Comparison of ENCODE assay signal across 18 cellular contexts in genomic region chr5:133327946-133328401, GRCh38.
A peak's percentile ranks its signal among the peaks of the same experiment; 100 is the strongest.
DNase-seq lines count a peak whose midpoint lies in the region; ATAC-seq, FAIRE-seq and TF ChIP-seq lines count a peak whose summit lies in the region.
"Had no signal": no experiment of that assay in that cellular context is flagged by ENCODE, and none has a peak within 500 bp of the region (broad histone marks: within the 10 kb centered on the region; RNA-seq: fewer than 3 reads in every experiment).

No MANE protein-coding gene starts in this region.

- peaks cover 11% of the 10 kb centered on the region for H3K4me1 Mint-ChIP-seq in glutamatergic neuron (ENCODE audit: low read depth, unreplicated experiment)

- POLR2A ChIA-PET in A549 (lab: Yijun Ruan, JAX): no interaction called here

- no peaks in the 10 kb centered on the region for H3K27me3 ChIP-seq in HUES64 (ENCODE audit: insufficient read depth, low read length)

- H3K9me3 ChIP-seq in A549 (no peaks in the 10 kb centered on the region), HUES64 (ENCODE audit: insufficient read depth, low read depth, low read length) (no peaks in the 10 kb centered on the region)

- H3K4me1 ChIP-seq in A549 (no peaks in the 10 kb centered on the region), HUES64 (ENCODE audit: insufficient read depth, low read length) (peaks cover 33% of the 10 kb centered on the region)

- H3K4me3 Mint-ChIP-seq in glutamatergic neuron (ENCODE audit: unreplicated experiment): no peak overlapping the region
- H3K4me3 Mint-ChIP-seq: CD4-positive, alpha-beta memory T cell had no signal

- no peak overlapping the region for H3K4me2 ChIP-seq in A549

- 70% methylated on average over 5 of the region's 5 CpGs for WGBS in A549 (ENCODE audit: missing lambda C conversion rate)
- 33% methylated on average over 5 of the region's 5 CpGs for WGBS in HUES64

- FAIRE-seq in A549 (lab: Jason Lieb, UNC): no peak

- ATAC-seq in A549: no peak
- peak; percentile 89 for ATAC-seq in left lobe of liver
- no peak for ATAC-seq in HG02678 (IDR thresholded peaks at IDR 0.05; ENCODE audit: unreplicated experiment)
- ATAC-seq in HG02840 (IDR thresholded peaks at IDR 0.05; ENCODE audit: low FRiP score, unreplicated experiment): no peak
- ATAC-seq: PC-3 had no signal

- no peaks in the 10 kb centered on the region for H3K27me3 Mint-ChIP-seq in glutamatergic neuron (ENCODE audit: unreplicated experiment)

- H3K27ac Mint-ChIP-seq in glutamatergic neuron (ENCODE audit: unreplicated experiment): no peak overlapping the region
- H3K27ac Mint-ChIP-seq: CD4-positive, alpha-beta memory T cell had no signal

- no peak overlapping the region for H3K27ac ChIP-seq in A549
- H3K27ac ChIP-seq in HUES64 (ENCODE audit: low read depth, low read length): peak overlapping the region; percentile 55; the same call in 1 of the 2 replicates
- H3K27ac ChIP-seq: GM23248, RWPE1 had no signal

- no peak overlapping the region for H3K9ac ChIP-seq in HUES64 (ENCODE audit: low read depth, low read length)
- H3K9ac ChIP-seq: GM23248 had no signal

- H3K36me3 Mint-ChIP-seq in glutamatergic neuron (ENCODE audit: unreplicated experiment): peaks cover 6% of the 10 kb centered on the region
- H3K36me3 Mint-ChIP-seq: CD4-positive, alpha-beta memory T cell had no signal

- no peak for TF ChIP-seq CTCF in A549 (IDR thresholded peaks at IDR 0.05)
- TF ChIP-seq CTCF in glutamatergic neuron (IDR thresholded peaks at IDR 0.05; ENCODE audit: partially characterized antibody, unreplicated experiment): no peak
- no peak for TF ChIP-seq CTCF in foreskin fibroblast (IDR thresholded peaks at IDR 0.05; ENCODE audit: low read depth, low read length)

- CTCF ChIA-PET in A549 (lab: Yijun Ruan, JAX): interaction anchor here (2.6 kb wide), 1 partner anchor 80 kb away, joined by 6 read pairs; no protein-coding TSS in a partner anchor

- DNase-seq in A549 (ENCODE audit: low read depth in 1 of 2, low spot score in 1 of 2) (no peak), cerebellum (ENCODE audit: low spot score) (peak; percentile 5), left lobe of liver (ENCODE audit: low spot score) (peak; percentile 83), glutamatergic neuron (no peak), foreskin fibroblast (no peak)
- DNase-seq: 8988T; CD4-positive, alpha-beta memory T cell; GM23248; NCI-H1417; NCI-H2029; NCI-H2171 treated with DMSO at 0.1 percent for 48 hours; NCI-H446 treated with DMSO at 0.1 percent for 48 hours; NCI-H748 treated with DMSO at 0.1 percent for 48 hours; PC-3 had no signal

- TF ChIP-seq RAD21 in A549 (conservative IDR thresholded peaks at IDR 0.05 in 1 of 2, IDR thresholded peaks at IDR 0.05 in 1 of 2): no peak

- H3K9me3 Mint-ChIP-seq in glutamatergic neuron (ENCODE audit: unreplicated experiment): no peaks in the 10 kb centered on the region
- H3K9me3 Mint-ChIP-seq: CD4-positive, alpha-beta memory T cell had no signal

- no peaks in the 10 kb centered on the region for H3K36me3 ChIP-seq in HUES64 (ENCODE audit: insufficient read depth, low read length)

- no peak for TF ChIP-seq EP300 in A549 (IDR thresholded peaks at IDR 0.05)

- TF ChIP-seq POLR2A in A549 (IDR thresholded peaks at IDR 0.05; ENCODE audit: low read length): no peak

- no peak overlapping the region for H3K4me3 ChIP-seq in A549
- H3K4me3 ChIP-seq in HUES64 (ENCODE audit: low read length): no peak overlapping the region
- no peak overlapping the region for H3K4me3 ChIP-seq in foreskin fibroblast (ENCODE audit: low read depth in 1 of 2, low read length in 2 of 2)
- H3K4me3 ChIP-seq: GM23248 had no signal

TF ChIP-seq in A549, 52 proteins besides CTCF, POLR2A, EP300 and RAD21:
- TF ChIP-seq ZSCAN20 (CRISPR knock-in tag; IDR thresholded peaks at IDR 0.05): no peak
- TF ChIP-seq NR3C1 (IDR thresholded peaks at IDR 0.05): no peak
- no peak for TF ChIP-seq PHF8 (IDR thresholded peaks at IDR 0.05; ENCODE audit: borderline replicate concordance, low read depth)
- peak; percentile 76 for TF ChIP-seq MAFK (IDR thresholded peaks at IDR 0.05; ENCODE audit: partially characterized antibody)
- no peak for TF ChIP-seq CHD4 (IDR thresholded peaks at IDR 0.05; ENCODE audit: borderline replicate concordance)
- no peak for TF ChIP-seq RNF2 (IDR thresholded peaks at IDR 0.05; ENCODE audit: borderline replicate concordance, low read depth)
- no peak for TF ChIP-seq E2F6 (IDR thresholded peaks at IDR 0.05; ENCODE audit: borderline replicate concordance, low read depth)

Comparison
In these comparisons a context has a peak if more than half of its experiments do, and no peak if none do; other contexts are left out.
1. DNase-seq: peak in cerebellum (single experiment) and left lobe of liver (single experiment); none in A549 (0 of 2), glutamatergic neuron (single experiment) and foreskin fibroblast (0 of 2).